In the genomic region with DNA sequence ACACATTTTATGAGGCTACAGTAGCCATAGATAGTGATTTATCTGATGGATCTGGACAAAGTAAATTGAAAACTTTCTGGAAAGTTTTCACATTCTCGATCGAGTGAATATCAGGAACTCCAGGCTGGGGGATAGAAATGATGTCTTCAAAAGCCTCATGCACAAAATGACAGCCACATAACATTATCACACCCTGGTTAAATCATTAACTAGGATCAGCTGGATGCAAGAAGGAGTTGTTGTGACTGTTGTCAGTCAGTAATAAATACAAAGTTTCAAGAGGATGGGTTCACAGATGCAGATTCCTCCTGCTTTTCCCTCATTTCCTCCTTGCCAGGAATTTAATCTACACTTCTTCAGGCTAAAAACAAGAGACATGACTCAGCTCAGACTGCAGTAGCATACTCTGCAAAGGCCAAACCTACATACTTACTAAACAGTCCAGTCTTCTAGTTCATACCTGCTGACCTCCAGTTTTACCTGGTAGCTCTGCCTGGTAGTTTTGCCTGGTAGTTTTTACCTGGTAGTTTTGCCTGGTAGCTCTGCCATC, we compare ENCODE assay signal across 1 cellular context.
TF ChIP-seq lines count a peak whose summit lies in the region.

No MANE protein-coding gene starts in this region.

TF ChIP-seq in GM23338, 12 proteins besides CTCF, POLR2A, EP300 and RAD21 (continued from another document):
- TF ChIP-seq STAT1 (IDR thresholded peaks at IDR 0.05; ENCODE audit: unreplicated experiment) = no peak
